In the genomic region with DNA sequence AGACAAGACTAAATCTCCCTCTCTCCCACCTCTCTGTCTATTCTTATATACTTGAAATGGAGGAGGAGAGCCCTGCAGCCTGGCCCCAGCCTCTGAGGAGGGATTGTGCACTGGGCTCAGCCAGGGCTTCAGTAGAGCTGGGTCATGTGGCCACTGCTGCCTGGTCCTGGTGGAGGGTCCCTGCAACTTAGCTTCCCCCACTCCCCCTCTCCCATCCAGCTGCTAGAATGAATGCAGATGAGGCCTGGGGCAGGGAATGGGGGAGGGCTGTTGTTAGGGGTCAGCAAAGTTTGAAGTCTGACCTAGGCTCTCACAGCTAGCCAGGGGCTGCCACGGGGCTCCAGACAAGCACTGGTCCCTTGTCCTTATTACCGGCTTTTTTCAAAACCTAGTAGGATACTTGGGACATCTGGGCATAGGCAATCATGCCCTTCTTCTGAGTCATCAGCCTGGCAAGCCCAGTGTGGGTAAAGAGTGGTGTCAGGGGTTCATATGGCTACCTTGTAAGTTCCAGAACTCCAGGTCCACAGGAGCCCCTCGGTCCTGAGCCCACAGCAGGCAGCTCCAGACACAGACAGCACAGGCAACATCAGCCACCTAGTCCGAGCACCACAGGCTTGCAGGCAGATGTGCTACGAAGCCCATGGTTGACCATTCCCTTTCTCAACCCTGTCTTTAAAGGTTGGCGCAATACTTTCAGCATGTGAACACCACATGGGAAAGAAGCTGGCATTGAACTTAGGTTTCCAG, we compare ENCODE assay signal across 13 cellular contexts. TPM values are rescaled to one million over a fixed set of nuclear protein-coding genes. Genes with fewer than 3 reads are reported as not detected.
"Had no signal": no experiment of that assay in that cellular context is flagged by ENCODE, and none has a peak within 500 bp of the region (broad histone marks: within the 10 kb centered on the region; RNA-seq: fewer than 3 reads in every experiment).

No MANE protein-coding gene starts in this region.

- H3K36me3 ChIP-seq: adrenal gland, suprapubic skin had no signal

- H3K4me3 ChIP-seq: adrenal gland, lung, suprapubic skin had no signal

- H3K4me1 Mint-ChIP-seq: activated naive CD4-positive, alpha-beta T cell treated with anti-CD3 and anti-CD28 coated beads, Interleukin-2, amount 10 ng/mL, durations not matched to agents 7 days and 5 days had no signal

- DNase-seq: activated CD8-positive, alpha-beta T cell treated with anti-CD3 and anti-CD28 coated beads, Interleukin-2, amount 10 ng/mL, durations not matched to agents 7 days and 5 days; activated naive CD4-positive, alpha-beta T cell treated with anti-CD3 and anti-CD28 coated beads, Interleukin-2, amount 10 ng/mL, durations not matched to agents 7 days and 5 days; central memory CD4-positive, alpha-beta T cell; erythroblast; left colon; naive thymus-derived CD8-positive, alpha-beta T cell; stimulated activated CD4-positive, alpha-beta T cell treated with anti-CD3 and anti-CD28 coated beads, Interleukin-2, amount 100 ng/mL, for 48 hours; stimulated activated naive CD4-positive, alpha-beta T cell treated with Interleukin-2 at 50 U/mL for 16 hours; T-helper 9 cell had no signal

- H3K4me3 Mint-ChIP-seq: activated CD8-positive, alpha-beta T cell treated with anti-CD3 and anti-CD28 coated beads, Interleukin-2, amount 10 ng/mL, durations not matched to agents 7 days and 5 days; activated naive CD4-positive, alpha-beta T cell treated with anti-CD3 and anti-CD28 coated beads, Interleukin-2, amount 10 ng/mL, durations not matched to agents 7 days and 5 days; naive thymus-derived CD8-positive, alpha-beta T cell had no signal

- H3K27ac Mint-ChIP-seq: activated CD8-positive, alpha-beta T cell treated with anti-CD3 and anti-CD28 coated beads, Interleukin-2, amount 10 ng/mL, durations not matched to agents 7 days and 5 days; activated naive CD4-positive, alpha-beta T cell treated with anti-CD3 and anti-CD28 coated beads, Interleukin-2, amount 10 ng/mL, durations not matched to agents 7 days and 5 days; naive thymus-derived CD8-positive, alpha-beta T cell; progenitor cell of endocrine pancreas had no signal

- H3K9me3 Mint-ChIP-seq: activated naive CD4-positive, alpha-beta T cell treated with anti-CD3 and anti-CD28 coated beads, Interleukin-2, amount 10 ng/mL, durations not matched to agents 7 days and 5 days; naive thymus-derived CD8-positive, alpha-beta T cell had no signal

- H3K36me3 Mint-ChIP-seq: activated naive CD4-positive, alpha-beta T cell treated with anti-CD3 and anti-CD28 coated beads, Interleukin-2, amount 10 ng/mL, durations not matched to agents 7 days and 5 days; naive thymus-derived CD8-positive, alpha-beta T cell had no signal

- H3K9me3 ChIP-seq: adrenal gland, suprapubic skin had no signal

- ATAC-seq: activated CD8-positive, alpha-beta T cell treated with anti-CD3 and anti-CD28 coated beads, Interleukin-2, amount 10 ng/mL, durations not matched to agents 7 days and 5 days; left colon; naive thymus-derived CD8-positive, alpha-beta T cell had no signal

- H3K27ac ChIP-seq: adrenal gland, suprapubic skin had no signal

- H3K4me1 ChIP-seq: adrenal gland, suprapubic skin had no signal

- H3K27me3 ChIP-seq: adrenal gland had no signal

RNA-seq across cellular contexts. Expression of a gene that starts 12.8 kb away (rescaled TPM):
- total RNA-seq: activated CD8-positive, alpha-beta T cell treated with anti-CD3 and anti-CD28 coated beads, Interleukin-2, amount 10 ng/mL, durations not matched to agents 7 days and 5 days; naive thymus-derived CD8-positive, alpha-beta T cell had no signal
